ENCODE assay signal across 9 cellular contexts in the genomic region with DNA sequence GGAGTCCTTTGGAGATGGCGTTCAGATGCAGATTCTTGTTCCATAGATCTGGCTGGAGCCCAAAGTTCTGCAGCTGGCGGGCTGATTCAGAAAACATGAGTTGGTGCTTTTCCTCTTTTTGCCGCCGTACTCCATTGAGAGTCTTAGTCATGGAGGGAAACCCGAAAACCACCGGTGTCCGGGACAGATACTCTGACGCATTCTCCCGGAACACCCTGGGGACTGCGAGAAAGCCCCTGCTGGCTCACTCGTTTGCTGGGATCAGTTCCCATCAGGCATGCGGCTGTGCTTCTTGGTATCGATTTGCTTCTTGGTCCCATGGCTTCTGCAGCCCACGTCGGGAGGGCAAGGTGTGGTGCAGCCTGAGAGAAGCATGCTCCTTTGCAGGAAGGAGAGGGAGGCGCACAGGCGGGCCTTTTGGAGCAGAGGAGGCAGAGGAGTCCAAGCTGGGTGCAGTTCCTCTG. TPM values are rescaled to one million over a fixed set of nuclear protein-coding genes. Genes with fewer than 3 reads are reported as not detected.
DNase-seq lines count a peak whose midpoint lies in the region; ATAC-seq and TF ChIP-seq lines count a peak whose summit lies in the region.
"Had no signal": no experiment of that assay in that cellular context is flagged by ENCODE, and none has a peak within 500 bp of the region (broad histone marks: within the 10 kb centered on the region; RNA-seq: fewer than 3 reads in every experiment).

No MANE protein-coding gene starts in this region.

- no peak overlapping the region for H3K4me3 ChIP-seq in SK-N-SH (ENCODE audit: low read depth in 2 of 2, low read length in 1 of 2)
- H3K4me3 ChIP-seq in WERI-Rb-1 (ENCODE audit: low read depth, low read length), result no peak overlapping the region
- H3K4me3 ChIP-seq: A549 had no signal

- H3K27ac ChIP-seq in SK-N-SH (ENCODE audit: low read depth in 2 of 2, low read length in 1 of 2) (no peak overlapping the region), WERI-Rb-1 (no peak overlapping the region)
- H3K27ac ChIP-seq: A549 had no signal

- 94% methylated on average over 17 of the region's 17 CpGs for WGBS in SK-N-SH (ENCODE audit: low lambda C conversion rate)

- no peak; a peak in 1 of 4 replicates for TF ChIP-seq EP300 in SK-N-SH (IDR thresholded peaks at IDR 0.05; ENCODE audit: borderline replicate concordance in 1 of 2, low read depth in 1 of 2, low read length in 1 of 2)

- H3K9me3 ChIP-seq in SK-N-SH (no peaks in the 10 kb centered on the region), WERI-Rb-1 (ENCODE audit: severe bottlenecking) (no peaks in the 10 kb centered on the region)
- H3K9me3 ChIP-seq: A549 had no signal

- no peaks in the 10 kb centered on the region for H3K27me3 ChIP-seq in SK-N-SH (ENCODE audit: insufficient read depth)
- H3K27me3 ChIP-seq in WERI-Rb-1 (ENCODE audit: insufficient read depth, low read depth, severe bottlenecking), result peaks cover 12% of the 10 kb centered on the region

- H3F3A ChIP-seq in SK-N-SH (replicated peaks; ENCODE audit: insufficient read depth), result peaks cover 2% of the 10 kb centered on the region

- TF ChIP-seq CTCF in SK-N-SH (IDR thresholded peaks at IDR 0.05) (no peak), GM20000 (IDR thresholded peaks at IDR 0.05; ENCODE audit: extremely low read depth, missing control alignments) (no peak), WERI-Rb-1 (IDR thresholded peaks at IDR 0.05; ENCODE audit: low read depth, low read length) (no peak)

- no peaks in the 10 kb centered on the region for H3K9me3 Mint-ChIP-seq in activated T-cell treated with anti-CD3 and anti-CD28 coated beads, Interleukin-2, amount 50 U/mL, for 4 hours
- no peaks in the 10 kb centered on the region for H3K9me3 Mint-ChIP-seq in stimulated activated effector memory CD8-positive, alpha-beta T cell treated with anti-CD3 and anti-CD28 coated beads, Interleukin-12 subunit alpha, Interleukin-12 subunit beta, amount 100 ng/mL, for 72 hours

- H3K36me3 ChIP-seq in SK-N-SH (replicated peaks in 1 of 2; ENCODE audit: control insufficient read depth in 1 of 2, insufficient read depth in 2 of 2, low read length in 1 of 2) (no peaks in the 10 kb centered on the region), WERI-Rb-1 (no peaks in the 10 kb centered on the region)

- ATAC-seq in SK-N-SH treated with all-trans-retinoic acid at 6 μM for 48 hours, result no peak; the same call in 2 of the 3 replicates
- ATAC-seq in activated T-cell treated with anti-CD3 and anti-CD28 coated beads, Interleukin-2, amount 50 U/mL, for 4 hours, result peak; percentile 20 to 40
- ATAC-seq in left ventricle myocardium superior, result peak; percentile 73
- peak; percentile 52 for ATAC-seq in stimulated activated effector memory CD8-positive, alpha-beta T cell treated with anti-CD3 and anti-CD28 coated beads, Interleukin-12 subunit alpha, Interleukin-12 subunit beta, amount 100 ng/mL, for 72 hours
- ATAC-seq: A549 had no signal

- H3K36me3 Mint-ChIP-seq in activated T-cell treated with anti-CD3 and anti-CD28 coated beads, Interleukin-2, amount 50 U/mL, for 4 hours (ENCODE audit: insufficient read depth), result peaks cover 16% of the 10 kb centered on the region
- H3K36me3 Mint-ChIP-seq in stimulated activated effector memory CD8-positive, alpha-beta T cell treated with anti-CD3 and anti-CD28 coated beads, Interleukin-12 subunit alpha, Interleukin-12 subunit beta, amount 100 ng/mL, for 72 hours, result peaks cover 49% of the 10 kb centered on the region

- no peak overlapping the region for H3K9ac ChIP-seq in SK-N-SH

- H3K4me3 Mint-ChIP-seq in activated T-cell treated with anti-CD3 and anti-CD28 coated beads, Interleukin-2, amount 50 U/mL, for 4 hours, result no peak overlapping the region
- peak overlapping the region; percentile 26 for H3K4me3 Mint-ChIP-seq in stimulated activated effector memory CD8-positive, alpha-beta T cell treated with anti-CD3 and anti-CD28 coated beads, Interleukin-12 subunit alpha, Interleukin-12 subunit beta, amount 100 ng/mL, for 72 hours

- intact Hi-C loops in left ventricle myocardium superior (cut with micrococcal nuclease), result no loop called here

- no peak overlapping the region for H2AFZ ChIP-seq in SK-N-SH (ENCODE audit: low read depth)

- H3K79me2 ChIP-seq in SK-N-SH (ENCODE audit: insufficient read depth), result peaks cover 10% of the 10 kb centered on the region; the same call in 1 of the 2 replicates

- no peaks in the 10 kb centered on the region for H3K9me2 ChIP-seq in SK-N-SH

- peaks cover 0 to 6% of the 10 kb centered on the region in 2 experiments; a peak in 2 of 4 replicates for H3K4me1 ChIP-seq in SK-N-SH (ENCODE audit: control insufficient read depth in 1 of 2, insufficient read depth in 2 of 2, low read depth in 1 of 2, low read length in 1 of 2)

- no peaks in the 10 kb centered on the region for H3K27me3 Mint-ChIP-seq in activated T-cell treated with anti-CD3 and anti-CD28 coated beads, Interleukin-2, amount 50 U/mL, for 4 hours (ENCODE audit: low read depth)

- H3K27ac Mint-ChIP-seq in stimulated activated effector memory CD8-positive, alpha-beta T cell treated with anti-CD3 and anti-CD28 coated beads, Interleukin-12 subunit alpha, Interleukin-12 subunit beta, amount 100 ng/mL, for 72 hours, result peak overlapping the region; percentile 91

- no peak for DNase-seq in SK-N-SH
- no peak for DNase-seq in activated T-cell treated with anti-CD3 and anti-CD28 coated beads, Interleukin-2, amount 50 U/mL, for 4 hours
- DNase-seq in left ventricle myocardium superior, result peak; percentile 65
- DNase-seq in stimulated activated effector memory CD8-positive, alpha-beta T cell treated with anti-CD3 and anti-CD28 coated beads, Interleukin-12 subunit alpha, Interleukin-12 subunit beta, amount 100 ng/mL, for 72 hours (ENCODE audit: low spot score in 2 of 2), result no peak
- no peak for DNase-seq in GM20000 (ENCODE audit: low spot score)
- no peak for DNase-seq in WERI-Rb-1
- DNase-seq in DMS153 treated with DMSO at 0.1 percent for 48 hours (lab: John Stamatoyannopoulos, UW; ENCODE audit: unreplicated experiment), result no peak

- H3K4me1 Mint-ChIP-seq in activated T-cell treated with anti-CD3 and anti-CD28 coated beads, Interleukin-2, amount 50 U/mL, for 4 hours (ENCODE audit: low read depth), result peaks cover 79% of the 10 kb centered on the region
- peaks cover 88% of the 10 kb centered on the region for H3K4me1 Mint-ChIP-seq in stimulated activated effector memory CD8-positive, alpha-beta T cell treated with anti-CD3 and anti-CD28 coated beads, Interleukin-12 subunit alpha, Interleukin-12 subunit beta, amount 100 ng/mL, for 72 hours

- no peaks in the 10 kb centered on the region for H4K20me1 ChIP-seq in SK-N-SH (ENCODE audit: insufficient read depth)

- CTCF ChIA-PET in SK-N-SH (lab: Yijun Ruan, JAX), result interaction anchor here (0.7 to 1.3 kb wide), 2 partner anchors 10 kb away, joined by 3 read pairs; no protein-coding TSS in a partner anchor

- TF ChIP-seq RAD21 in SK-N-SH (IDR thresholded peaks at IDR 0.05; ENCODE audit: low read length), result no peak

- POLR2A ChIA-PET in SK-N-SH (lab: Yijun Ruan, JAX), result no interaction called here

- H3K4me2 ChIP-seq in SK-N-SH, result no peak overlapping the region
- H3K4me2 ChIP-seq: A549 had no signal

TF ChIP-seq in SK-N-SH, 30 proteins besides CTCF, POLR2A, EP300 and RAD21 (continues in another document):
- TF ChIP-seq RXRA (IDR thresholded peaks at IDR 0.05; ENCODE audit: borderline replicate concordance, low read depth) (no peak), EZH2phosphoT487 (IDR thresholded peaks at IDR 0.05; ENCODE audit: borderline replicate concordance, low read depth) (no peak), TCF12 (IDR thresholded peaks at IDR 0.05) (0 out of 2 replicates have a peak, but pooled peaks have one; percentile 40), TAF1 (IDR thresholded peaks at IDR 0.05; ENCODE audit: borderline replicate concordance, low read depth, low read length) (no peak), NFIC (IDR thresholded peaks at IDR 0.05; ENCODE audit: borderline replicate concordance) (peak; percentile 58), FOSL2 (IDR thresholded peaks at IDR 0.05; ENCODE audit: borderline replicate concordance, low read depth) (0 out of 2 replicates have a peak, but pooled peaks have one; percentile 24), JUND (IDR thresholded peaks at IDR 0.05) (peak; percentile 30; the same call in 1 of the 2 replicates)

TF ChIP-seq in SK-N-SH treated with all-trans-retinoic acid at 6 μM for 48 hours, 23 proteins besides CTCF, POLR2A, EP300 and RAD21:
- no peak for TF ChIP-seq ISL1 (CRISPR knock-in tag; IDR thresholded peaks at IDR 0.05)
- no peak for TF ChIP-seq POU6F1 (CRISPR knock-in tag; IDR thresholded peaks at IDR 0.05; ENCODE audit: borderline replicate concordance, low read depth)

RNA-seq across cellular contexts. Expression of gene PFKFB3, which starts 30.8 kb away (rescaled TPM):
- 33.0 and 59.7 TPM in 2 replicates for polyA plus RNA-seq in SK-N-SH (2012; rRNA removed)
- polyA plus RNA-seq in SK-N-SH (2012; cell fraction: cytosol; rRNA removed), result 22.0 and 28.4 TPM in 2 replicates
- polyA plus RNA-seq in SK-N-SH (2012; cell fraction: nucleus; rRNA removed), result 122 and 146 TPM in 2 replicates
- total RNA-seq in activated T-cell treated with anti-CD3 and anti-CD28 coated beads, Interleukin-2, amount 50 U/mL, for 4 hours, result 10 to 100 TPM; 60.5 to 77.0 (median 68.8) TPM
- 30.8 TPM for total RNA-seq in left ventricle myocardium superior
